ENCODE assay signal across 25 cellular contexts in the genomic region with DNA sequence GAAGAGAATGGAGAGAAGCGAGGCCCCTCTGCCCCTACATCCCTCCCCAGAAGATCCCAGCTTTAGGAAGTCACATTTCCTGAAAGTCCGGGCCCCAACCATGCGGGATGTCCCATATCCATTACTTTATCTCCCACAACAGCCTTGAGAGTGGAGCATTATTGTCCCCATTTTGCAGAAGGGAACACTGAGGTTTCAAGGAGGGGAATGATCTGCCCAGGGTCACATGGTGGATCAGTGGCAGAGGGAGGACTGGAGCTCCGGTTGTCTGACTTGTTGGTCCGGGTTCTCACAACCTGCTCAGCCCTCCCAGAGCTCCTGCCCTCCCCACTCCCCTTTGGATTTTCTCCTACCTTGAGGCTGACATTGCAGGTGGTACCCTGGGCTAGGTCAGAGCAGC. TPM values are rescaled to one million over a fixed set of nuclear protein-coding genes. Genes with fewer than 3 reads are reported as not detected.
DNase-seq lines count a peak whose midpoint lies in the region; ATAC-seq and TF ChIP-seq lines count a peak whose summit lies in the region.
"Had no signal": no experiment of that assay in that cellular context is flagged by ENCODE, and none has a peak within 500 bp of the region (broad histone marks: within the 10 kb centered on the region; RNA-seq: fewer than 3 reads in every experiment).

No MANE protein-coding gene starts in this region.

- peak overlapping the region; percentile 17 for H3K27ac Mint-ChIP-seq in stimulated activated naive CD8-positive, alpha-beta T cell treated with anti-CD3 and anti-CD28 coated beads, Interleukin-15, Interleukin-2, amounts not matched to agents 100 ng/mL and 50 ng/mL, for 24 hours
- H3K27ac Mint-ChIP-seq: CD8-positive, alpha-beta T cell; mesothelial cell of epicardium had no signal

- peaks cover 6% of the 10 kb centered on the region for H3K27me3 ChIP-seq in hepatocyte
- peaks cover 6% of the 10 kb centered on the region for H3K27me3 ChIP-seq in vagina
- peaks cover 2 to 59% of the 10 kb centered on the region in 2 donors for H3K27me3 ChIP-seq in tibial nerve

- no peak for TF ChIP-seq CTCF in hepatocyte (IDR thresholded peaks at IDR 0.05; ENCODE audit: poor library complexity)
- no peak for TF ChIP-seq CTCF in vagina (IDR thresholded peaks at IDR 0.05)
- no peak for TF ChIP-seq CTCF in tibial nerve (IDR thresholded peaks at IDR 0.05)

- peak overlapping the region; percentile 100 for H3K27ac ChIP-seq in hepatocyte
- H3K27ac ChIP-seq in vagina = peak overlapping the region; percentile 5
- no peak overlapping the region for H3K27ac ChIP-seq in tibial nerve
- H3K27ac ChIP-seq: KMS-11 had no signal

- H3K4me3 ChIP-seq in hepatocyte (no peak overlapping the region), vagina (no peak overlapping the region), tibial nerve (no peak overlapping the region)
- H3K4me3 ChIP-seq: A549 had no signal

- no peaks in the 10 kb centered on the region for H3K9me2 ChIP-seq in hepatocyte (replicated peaks; ENCODE audit: insufficient read depth)

- peaks cover 26% of the 10 kb centered on the region for H3K4me1 Mint-ChIP-seq in stimulated activated naive CD8-positive, alpha-beta T cell treated with anti-CD3 and anti-CD28 coated beads, Interleukin-15, Interleukin-2, amounts not matched to agents 100 ng/mL and 50 ng/mL, for 24 hours (ENCODE audit: low read depth)

- no peaks in the 10 kb centered on the region for H4K20me1 ChIP-seq in hepatocyte (ENCODE audit: insufficient read depth, poor library complexity, severe bottlenecking)

- TF ChIP-seq EP300 in tibial nerve (IDR thresholded peaks at IDR 0.05) = no peak

- intact Hi-C loops in vagina (cut with DNase I) = no loop called here

- H3K36me3 Mint-ChIP-seq in stimulated activated naive CD8-positive, alpha-beta T cell treated with anti-CD3 and anti-CD28 coated beads, Interleukin-15, Interleukin-2, amounts not matched to agents 100 ng/mL and 50 ng/mL, for 24 hours (ENCODE audit: low read depth) = no peaks in the 10 kb centered on the region
- H3K36me3 Mint-ChIP-seq: CD8-positive, alpha-beta T cell; mesothelial cell of epicardium; naive thymus-derived CD4-positive, alpha-beta T cell had no signal

- TF ChIP-seq POLR2A in vagina (IDR thresholded peaks at IDR 0.05) (no peak), tibial nerve (IDR thresholded peaks at IDR 0.05) (no peak)

- peaks cover 11% of the 10 kb centered on the region for H3K79me2 ChIP-seq in hepatocyte

- H3K4me2 ChIP-seq in hepatocyte = no peak overlapping the region
- H3K4me2 ChIP-seq: KMS-11 had no signal

- H3K36me3 ChIP-seq in hepatocyte (replicated peaks; ENCODE audit: insufficient read depth, low read depth) (no peaks in the 10 kb centered on the region), vagina (no peaks in the 10 kb centered on the region), tibial nerve (no peaks in the 10 kb centered on the region)

- ATAC-seq in stimulated activated naive CD8-positive, alpha-beta T cell treated with anti-CD3 and anti-CD28 coated beads, Interleukin-15, Interleukin-2, amounts not matched to agents 100 U/mL and 50 U/mL, for 24 hours = no peak
- ATAC-seq: A549; CD8-positive, alpha-beta T cell; naive thymus-derived CD4-positive, alpha-beta T cell; SK-N-SH treated with all-trans-retinoic acid at 6 μM for 48 hours had no signal

- peaks cover 14% of the 10 kb centered on the region for H3K27me3 Mint-ChIP-seq in stimulated activated naive CD8-positive, alpha-beta T cell treated with anti-CD3 and anti-CD28 coated beads, Interleukin-15, Interleukin-2, amounts not matched to agents 100 ng/mL and 50 ng/mL, for 24 hours

- H3K9me3 Mint-ChIP-seq in stimulated activated naive CD8-positive, alpha-beta T cell treated with anti-CD3 and anti-CD28 coated beads, Interleukin-15, Interleukin-2, amounts not matched to agents 100 ng/mL and 50 ng/mL, for 24 hours = no peaks in the 10 kb centered on the region
- H3K9me3 Mint-ChIP-seq: CD8-positive, alpha-beta T cell; mesothelial cell of epicardium; naive thymus-derived CD4-positive, alpha-beta T cell had no signal

- DNase-seq in stimulated activated naive CD8-positive, alpha-beta T cell treated with anti-CD3 and anti-CD28 coated beads, Interleukin-15, Interleukin-2, amounts not matched to agents 100 U/mL and 50 U/mL, for 24 hours = no peak
- DNase-seq in hepatocyte (ENCODE audit: low spot score) (no peak), vagina (ENCODE audit: extremely low spot score in 2 of 2) (no peak), tibial nerve (ENCODE audit: low spot score in 2 of 2) (no peak)
- no peak for DNase-seq in stimulated activated naive CD4-positive, alpha-beta T cell treated with Interleukin-2 at 50 U/mL for 16 hours (lab: John Stamatoyannopoulos, UW)
- DNase-seq: activated effector memory CD4-positive, alpha-beta T cell treated with Interleukin-2 at 50 U/mL for 16 hours; activated T-cell treated with anti-CD3 and anti-CD28 coated beads for 4 hours; CD8-positive, alpha-beta T cell; kidney; naive thymus-derived CD4-positive, alpha-beta T cell; NCI-H1417 treated with DMSO at 0.1 percent for 48 hours; NCI-H2081; NCI-H226; NCI-H748 treated with DMSO at 0.1 percent for 48 hours; trophoblast cell had no signal

- H3K4me3 Mint-ChIP-seq in stimulated activated naive CD8-positive, alpha-beta T cell treated with anti-CD3 and anti-CD28 coated beads, Interleukin-15, Interleukin-2, amounts not matched to agents 100 ng/mL and 50 ng/mL, for 24 hours = no peak overlapping the region
- H3K4me3 Mint-ChIP-seq: CD8-positive, alpha-beta T cell; mesothelial cell of epicardium; naive thymus-derived CD4-positive, alpha-beta T cell had no signal

- 81% methylated on average over 5 of the region's 5 CpGs for WGBS in hepatocyte (ENCODE audit: low lambda C conversion rate, missing lambda C conversion rate)
- WGBS in tibial nerve, 2 donors = 83 to 87% methylated on average over 5 of the region's 5 CpGs

- no peak overlapping the region for H2AFZ ChIP-seq in hepatocyte

- H3K9me3 ChIP-seq in hepatocyte (ENCODE audit: low read depth) (no peaks in the 10 kb centered on the region), vagina (no peaks in the 10 kb centered on the region), tibial nerve (no peaks in the 10 kb centered on the region)
- H3K9me3 ChIP-seq: A549 had no signal

- H3K4me1 ChIP-seq in hepatocyte (ENCODE audit: insufficient read depth) (peaks cover 50% of the 10 kb centered on the region), vagina (peaks cover 30% of the 10 kb centered on the region), tibial nerve (peaks cover 0 to 14% (median 5%) of the 10 kb centered on the region in 4 donors)

RNA-seq across cellular contexts. Expression of a gene that starts 2.2 kb away (rescaled TPM):
- total RNA-seq in hepatocyte (7.1 and 15.6 TPM in 2 replicates), vagina (67.0 TPM), tibial nerve (under 1 TPM in 1 of 4 donors, not detected in 3; under 0.01 TPM)
- polyA plus RNA-seq in hepatocyte = 20.1 and 21.6 TPM in 2 replicates
- total RNA-seq: omental fat pad, skeletal muscle tissue had no signal

RNA-seq across cellular contexts. Expression of a gene that starts 16.4 kb away (rescaled TPM):
- not detected in 2 replicates for total RNA-seq in hepatocyte
- not detected in 2 replicates for polyA plus RNA-seq in hepatocyte
- total RNA-seq in vagina = not detected
- total RNA-seq in tibial nerve = not detected
- total RNA-seq: dermis microvascular lymphatic vessel endothelial cell, HT1080, lower leg skin, mesothelial cell of epicardium, omental fat pad, skeletal muscle tissue had no signal
- polyA plus RNA-seq: A549; naive thymus-derived CD4-positive, alpha-beta T cell had no signal

RNA-seq across cellular contexts. Expression of a gene that starts 38.3 kb away (rescaled TPM):
- total RNA-seq in hepatocyte (1.2 and 8.1 TPM in 2 replicates), vagina (8.1 TPM), tibial nerve (1 to 10 TPM in 1 of 4 donors, not detected in 3; 4.8 TPM)
- 3.9 and 12.9 TPM in 2 replicates for polyA plus RNA-seq in hepatocyte
- total RNA-seq: dermis microvascular lymphatic vessel endothelial cell, HT1080, skeletal muscle tissue had no signal
- polyA plus RNA-seq: A549 had no signal

RNA-seq across cellular contexts. Expression of a gene that starts 49.7 kb away (rescaled TPM):
- total RNA-seq in hepatocyte = 3.1 and 6.9 TPM in 2 replicates
- 17.1 and 34.0 TPM in 2 replicates for polyA plus RNA-seq in hepatocyte
- total RNA-seq in vagina = 7.1 TPM
- 10 to 100 TPM; 13.8 to 48.3 (median 19.7) TPM for total RNA-seq in tibial nerve

RNA-seq across cellular contexts. Expression of a gene that starts 54.5 kb away (rescaled TPM):
- total RNA-seq in hepatocyte = 0.43 and 0.64 TPM in 2 replicates
- 0.13 and 0.23 TPM in 2 replicates for polyA plus RNA-seq in hepatocyte
- total RNA-seq in vagina = not detected
- not detected for total RNA-seq in tibial nerve
- total RNA-seq: CD8-positive, alpha-beta T cell; dermis microvascular lymphatic vessel endothelial cell; HT1080; kidney; lower leg skin; naive thymus-derived CD4-positive, alpha-beta T cell; omental fat pad; skeletal muscle tissue had no signal
- polyA plus RNA-seq: naive thymus-derived CD4-positive, alpha-beta T cell had no signal

Comparison
In these comparisons a context has a peak if more than half of its experiments do, and no peak if none do; other contexts are left out.
1. H3K27ac ChIP-seq: peak in hepatocyte (single experiment) and vagina (single experiment); none in tibial nerve (0 of 4).